ENCODE assay signal across 11 cellular contexts in genomic region chr6:153976921-153977693, GRCh38.
DNase-seq lines count a peak whose midpoint lies in the region; ATAC-seq and TF ChIP-seq lines count a peak whose summit lies in the region.
"Had no signal": no experiment of that assay in that cellular context is flagged by ENCODE, and none has a peak within 500 bp of the region (broad histone marks: within the 10 kb centered on the region; RNA-seq: fewer than 3 reads in every experiment).

No MANE protein-coding gene starts in this region.

- no peak overlapping the region for H3K23ac ChIP-seq in trophoblast cell (ENCODE audit: low read length)

- no peak overlapping the region for H3K18ac ChIP-seq in trophoblast cell (ENCODE audit: low read length)

- H3K4ac ChIP-seq in trophoblast cell (ENCODE audit: low read depth, low read length), result no peak overlapping the region

- in situ Hi-C loops in brain microvascular endothelial cell (cut with HindIII; ENCODE audit: low pct_ligation_motif_present, low sequenced_read_pairs), result no loop called here

- WGBS in trophoblast cell (ENCODE audit: extremely low coverage, insufficient coverage, insufficient read length), result no CpG with 5 or more reads among the region's 7 CpGs

- H3K79me1 ChIP-seq in trophoblast cell (ENCODE audit: low read length), result no peaks in the 10 kb centered on the region

- H2BK12ac ChIP-seq in trophoblast cell (ENCODE audit: low read length), result no peak overlapping the region

- no peak overlapping the region for H3K14ac ChIP-seq in trophoblast cell (ENCODE audit: low read length)

- no peak overlapping the region for H2BK5ac ChIP-seq in trophoblast cell (ENCODE audit: low read depth, low read length, poor library complexity)

- H4K8ac ChIP-seq in trophoblast cell (ENCODE audit: low read depth, low read length), result no peak overlapping the region

- no peak overlapping the region for H3K4me2 ChIP-seq in trophoblast cell (ENCODE audit: low read length)

- H2AK5ac ChIP-seq in trophoblast cell (ENCODE audit: low read length), result no peak overlapping the region

- ATAC-seq in GM18867 (IDR thresholded peaks at IDR 0.05; ENCODE audit: unreplicated experiment), result peak; percentile 84
- ATAC-seq in HG02798 (IDR thresholded peaks at IDR 0.05; ENCODE audit: poor library complexity, unreplicated experiment), result peak; percentile 73
- ATAC-seq: WTC11 had no signal

- H4K91ac ChIP-seq in trophoblast cell (ENCODE audit: low read depth, low read length), result no peak overlapping the region

- H3K4me3 ChIP-seq in brain microvascular endothelial cell (ENCODE audit: low read depth, low read length) (no peak overlapping the region), trophoblast cell (ENCODE audit: low read depth, low read length) (no peak overlapping the region)
- H3K4me3 ChIP-seq: dorsolateral prefrontal cortex had no signal

- no peaks in the 10 kb centered on the region for H3K4me1 ChIP-seq in trophoblast cell (ENCODE audit: control insufficient read depth in 1 of 2, insufficient read depth in 2 of 2, low read length in 2 of 2)

- peak; percentile 9 for DNase-seq in brain microvascular endothelial cell
- DNase-seq in trophoblast cell, result peak; percentile 34 to 57
- no peak for DNase-seq in OCI-M2 (lab: John Stamatoyannopoulos, UW; ENCODE audit: unreplicated experiment)
- no peak for DNase-seq in SIG-M5 treated with dmso at 0.1 percent for 504 hours (lab: John Stamatoyannopoulos, UW; ENCODE audit: unreplicated experiment)
- DNase-seq in NOMO-1 treated with DMSO at 0.1 percent for 48 hours (lab: John Stamatoyannopoulos, UW; ENCODE audit: unreplicated experiment), result no peak
- DNase-seq in HK-2 (ENCODE audit: unreplicated experiment), result no peak
- DNase-seq: dorsolateral prefrontal cortex, NCI-H187 treated with DMSO at 0.1 percent for 48 hours had no signal

- no peak overlapping the region for H3K27ac ChIP-seq in brain microvascular endothelial cell
- H3K27ac ChIP-seq in trophoblast cell (ENCODE audit: low read depth, low read length), result no peak overlapping the region
- H3K27ac ChIP-seq: dorsolateral prefrontal cortex had no signal

- H3K9ac ChIP-seq in trophoblast cell (ENCODE audit: low read length), result no peak overlapping the region

- no peaks in the 10 kb centered on the region for H3K9me3 ChIP-seq in trophoblast cell (ENCODE audit: insufficient read depth, low read depth, low read length)

- no peaks in the 10 kb centered on the region for H3K79me2 ChIP-seq in trophoblast cell (ENCODE audit: control insufficient read depth, insufficient read depth, low read length, poor library complexity)

- no peak overlapping the region for H2AFZ ChIP-seq in trophoblast cell (ENCODE audit: insufficient read depth, low read length, poor library complexity)

- H3K27me3 ChIP-seq in brain microvascular endothelial cell (replicated peaks) (no peaks in the 10 kb centered on the region), trophoblast cell (ENCODE audit: insufficient read depth, low read length) (no peaks in the 10 kb centered on the region)
- H3K27me3 ChIP-seq: dorsolateral prefrontal cortex had no signal

- no peak overlapping the region for H2BK120ac ChIP-seq in trophoblast cell (ENCODE audit: insufficient read depth, low read length, poor library complexity)

- no peak overlapping the region for H4K12ac ChIP-seq in trophoblast cell (ENCODE audit: low read depth, low read length)

- H3K36me3 ChIP-seq in brain microvascular endothelial cell (replicated peaks) (no peaks in the 10 kb centered on the region), trophoblast cell (ENCODE audit: control insufficient read depth in 1 of 2, insufficient read depth in 2 of 2, low read length in 2 of 2) (no peaks in the 10 kb centered on the region)

- TF ChIP-seq CTCF in brain microvascular endothelial cell (IDR thresholded peaks at IDR 0.05; ENCODE audit: low read depth, low read length, missing control alignments), result no peak

Comparison
In these comparisons a context has a peak if more than half of its experiments do, and no peak if none do; other contexts are left out.
1. DNase-seq: peak in brain microvascular endothelial cell (single experiment) and trophoblast cell (2 of 2); none in OCI-M2 (single experiment), SIG-M5 treated with dmso at 0.1 percent for 504 hours (single experiment), NOMO-1 treated with DMSO at 0.1 percent for 48 hours (single experiment) and HK-2 (single experiment).